1 cellular context compared by ENCODE assay signal in genomic region chr17:45370949-45371413, GRCh38.
TF ChIP-seq lines count a peak whose summit lies in the region.

No MANE protein-coding gene starts in this region.

TF ChIP-seq in K562, 482 proteins besides CTCF, POLR2A, EP300 and RAD21:
- TF ChIP-seq PBX2 (CRISPR knock-in tag; IDR thresholded peaks at IDR 0.05; ENCODE audit: low read depth) (no peak), PBX2 (tag; conservative IDR thresholded peaks at IDR 0.05; ENCODE audit: low read depth) (no peak), MAFK (IDR thresholded peaks at IDR 0.05; ENCODE audit: low read length) (no peak), FOXA3 (CRISPR knock-in tag; conservative IDR thresholded peaks at IDR 0.05 in 1 of 2, IDR thresholded peaks at IDR 0.05 in 1 of 2) (no peak), POLR2H (tag; IDR thresholded peaks at IDR 0.05; ENCODE audit: low read depth) (no peak), PTBP1 (IDR thresholded peaks at IDR 0.05; ENCODE audit: low read depth, low read length) (no peak), SETDB1 (IDR thresholded peaks at IDR 0.05; ENCODE audit: low read length) (no peak), MYBL2 (IDR thresholded peaks at IDR 0.05; ENCODE audit: low read depth) (no peak), MYBL2 (CRISPR knock-in tag; IDR thresholded peaks at IDR 0.05; ENCODE audit: borderline replicate concordance) (no peak), FOXK2 (conservative IDR thresholded peaks at IDR 0.05 in 1 of 2, IDR thresholded peaks at IDR 0.05 in 1 of 2; ENCODE audit: low read depth in 2 of 2) (no peak), CREM (IDR thresholded peaks at IDR 0.05; ENCODE audit: low read depth) (no peak), RREB1 (CRISPR knock-in tag; IDR thresholded peaks at IDR 0.05) (no peak), HDAC8 (tag; IDR thresholded peaks at IDR 0.05) (no peak), ZNF41 (CRISPR knock-in tag; conservative IDR thresholded peaks at IDR 0.05) (no peak), SNRNP70 (optimal IDR thresholded peaks at IDR 0.05; ENCODE audit: low read depth, low read length) (no peak), NFRKB (IDR thresholded peaks at IDR 0.05; ENCODE audit: low read depth) (no peak), KLF16 (IDR thresholded peaks at IDR 0.05) (no peak)
